Comparison of ENCODE assay signal across 8 cellular contexts in genomic region chr1:200139661-200140250, GRCh38.
A peak's percentile ranks its signal among the peaks of the same experiment; 100 is the strongest.
DNase-seq lines count a peak whose midpoint lies in the region; TF ChIP-seq lines count a peak whose summit lies in the region.

No MANE protein-coding gene starts in this region.

- DNase-seq in AG04449 (ENCODE audit: low read depth, low spot score) (peak; percentile 26), GDM1 (lab: John Stamatoyannopoulos, UW) (peak; percentile 48), H9 (no peak), LNCaP clone FGC (ENCODE audit: low read depth) (no peak), SK-N-DZ (ENCODE audit: low spot score) (peak; percentile 13), fibroblast of gingiva (ENCODE audit: low read depth) (peak; percentile 65), progenitor cell of endocrine pancreas (ENCODE audit: low spot score, unreplicated experiment) (no peak), mucosa of gallbladder (ENCODE audit: low spot score) (no peak)

- no peak overlapping the region for H2BK120ac ChIP-seq in H9 (ENCODE audit: low read depth, low read length, poor library complexity, severe bottlenecking)

- no peak overlapping the region for H2BK5ac ChIP-seq in H9 (ENCODE audit: insufficient read length, low read length)

- H3K27ac Mint-ChIP-seq in H9 (no peak overlapping the region; a peak in 1 of 7 replicates), progenitor cell of endocrine pancreas (no peak overlapping the region)

- H3K4me1 ChIP-seq in H9 (ENCODE audit: insufficient read depth, low read length) = no peaks in the 10 kb centered on the region

- no peak overlapping the region for H3K27ac ChIP-seq in H9 (ENCODE audit: insufficient read length, low read depth, low read length)

- no peaks in the 10 kb centered on the region for H4K20me1 ChIP-seq in H9 (ENCODE audit: control insufficient read depth, insufficient read depth, insufficient read length)

- no peaks in the 10 kb centered on the region for H3K27me3 ChIP-seq in H9 (ENCODE audit: insufficient read depth, low read length)

- no peaks in the 10 kb centered on the region for H3K9me3 ChIP-seq in H9 (ENCODE audit: control insufficient read depth, low read depth, low read length)

- CTCF ChIA-PET in AG04449 (lab: Yijun Ruan, JAX) = interaction anchor here (0.7 to 3.9 kb wide), 45 partner anchors 9 to 455 kb away, joined by 3 to 20 read pairs (median 4); no protein-coding TSS in a partner anchor

- H3K4me3 ChIP-seq in AG04449 (ENCODE audit: low read depth, low read length) = no peak overlapping the region
- H3K4me3 ChIP-seq in LNCaP clone FGC (ENCODE audit: low read depth, low read length) = no peak overlapping the region

- H3K36me3 Mint-ChIP-seq in H9 (ENCODE audit: insufficient read depth in 1 of 3, low read depth in 3 of 3) = no peaks in the 10 kb centered on the region
- H3K36me3 Mint-ChIP-seq in progenitor cell of endocrine pancreas (ENCODE audit: insufficient read depth) = peaks cover 6% of the 10 kb centered on the region

- no peak overlapping the region for H3K4me2 ChIP-seq in H9 (ENCODE audit: insufficient read depth, insufficient read length, low read length)

- no peaks in the 10 kb centered on the region for H3K79me2 ChIP-seq in H9 (ENCODE audit: insufficient read depth, low read length)

- H4K8ac ChIP-seq in H9 (replicated peaks; ENCODE audit: insufficient read length, low read depth, low read length) = no peak overlapping the region

- no peak overlapping the region for H2AFZ ChIP-seq in H9 (ENCODE audit: low read length)

- no peak overlapping the region for H4K91ac ChIP-seq in H9 (ENCODE audit: insufficient read length, low read depth, low read length)

- no peak overlapping the region for H3K9ac ChIP-seq in H9 (ENCODE audit: extremely low read depth, insufficient read length, low read length)

- H3K9me3 Mint-ChIP-seq in H9 (no peaks in the 10 kb centered on the region), progenitor cell of endocrine pancreas (ENCODE audit: low read depth) (no peaks in the 10 kb centered on the region)

- H3K23me2 ChIP-seq in H9 (ENCODE audit: insufficient read length, low read depth, low read length, poor library complexity, severe bottlenecking) = no peaks in the 10 kb centered on the region

- no peaks in the 10 kb centered on the region for H3K79me1 ChIP-seq in H9 (ENCODE audit: insufficient read depth, low read depth, low read length, poor library complexity, severe bottlenecking)

- H3K27me3 Mint-ChIP-seq in H9 (ENCODE audit: low read depth) = no peaks in the 10 kb centered on the region
- no peaks in the 10 kb centered on the region for H3K27me3 Mint-ChIP-seq in progenitor cell of endocrine pancreas

- H4K5ac ChIP-seq in H9 (ENCODE audit: insufficient read length, low read depth, low read length) = no peak overlapping the region

- POLR2A ChIA-PET in AG04449 (lab: Yijun Ruan, JAX) = no interaction called here

- no peak overlapping the region for H3K56ac ChIP-seq in H9 (ENCODE audit: insufficient read length, low read depth, low read length)

- H2BK12ac ChIP-seq in H9 (ENCODE audit: insufficient read length, low read depth, low read length) = no peak overlapping the region

- H2AK5ac ChIP-seq in H9 (ENCODE audit: insufficient read length, low read length) = no peak overlapping the region

- peak; percentile 72 for TF ChIP-seq CTCF in AG04449 (IDR thresholded peaks at IDR 0.05; ENCODE audit: insufficient read depth, low read length, missing control alignments)
- peak; percentile 82 for TF ChIP-seq CTCF in H9 (conservative IDR thresholded peaks at IDR 0.05)
- peak; percentile 72 for TF ChIP-seq CTCF in LNCaP clone FGC (IDR thresholded peaks at IDR 0.05; ENCODE audit: control insufficient read depth, extremely low read depth, insufficient read depth)
- TF ChIP-seq CTCF in progenitor cell of endocrine pancreas (IDR thresholded peaks at IDR 0.05; ENCODE audit: unreplicated experiment) = peak; percentile 54

- no peak overlapping the region for H3T11ph ChIP-seq in H9 (ENCODE audit: low read length)

- no CpG with 5 or more reads among the region's 4 CpGs for WGBS in H9 (ENCODE audit: extremely low coverage, insufficient read length, low lambda C conversion rate)

- H3K4ac ChIP-seq in H9 (ENCODE audit: low read depth, low read length) = no peak overlapping the region

- H3K14ac ChIP-seq in H9 (ENCODE audit: insufficient read depth, low read length) = no peak overlapping the region

- H3K4me1 Mint-ChIP-seq in H9 = no peaks in the 10 kb centered on the region
- peaks cover 5% of the 10 kb centered on the region for H3K4me1 Mint-ChIP-seq in progenitor cell of endocrine pancreas (ENCODE audit: low read depth)

- no peak overlapping the region for H2BK15ac ChIP-seq in H9 (ENCODE audit: low read depth, low read length)

- H2BK20ac ChIP-seq in H9 (ENCODE audit: low read depth, low read length, poor library complexity, severe bottlenecking) = no peak overlapping the region

- H3K18ac ChIP-seq in H9 (ENCODE audit: insufficient read length, low read depth, low read length) = no peak overlapping the region

- no peak overlapping the region for H3K23ac ChIP-seq in H9 (ENCODE audit: insufficient read length, low read depth, low read length)

- no peak overlapping the region for H3K4me3 Mint-ChIP-seq in H9
- H3K4me3 Mint-ChIP-seq in progenitor cell of endocrine pancreas (ENCODE audit: low read depth) = no peak overlapping the region

Comparison
In these comparisons a context has a peak if more than half of its experiments do, and no peak if none do; other contexts are left out.
1. DNase-seq: peak in AG04449 (single experiment), GDM1 (single experiment), SK-N-DZ (single experiment) and fibroblast of gingiva (single experiment); none in H9 (single experiment), LNCaP clone FGC (single experiment), progenitor cell of endocrine pancreas (single experiment) and mucosa of gallbladder (single experiment).
2. Peak in every context shown above with its lines, with median percentiles within 50 percentile points of each other: CTCF ChIP-seq.